ENCODE assay signal across 1 cellular context in genomic region chr7:29806131-29806792, GRCh38.
TF ChIP-seq lines count a peak whose summit lies in the region.

TSS of gene WIPF3 (plus strand) at chr7:29806508. CDS start at chr7:29834725, 28,217 bp downstream.

TF ChIP-seq in K562, 482 proteins besides CTCF, POLR2A, EP300 and RAD21 (continues in another document):
- TF ChIP-seq MED1 (CRISPR knock-in tag; IDR thresholded peaks at IDR 0.05; ENCODE audit: borderline replicate concordance): no peak
- peak; percentile 51; the same call in 1 of the 2 replicates for TF ChIP-seq GTF2E2 (tag; IDR thresholded peaks at IDR 0.05)
- TF ChIP-seq TRIM28 (IDR thresholded peaks at IDR 0.05): 0 out of 2 replicates have a peak, but pooled peaks have one; percentile 23
- TF ChIP-seq ETV5 (CRISPR knock-in tag; IDR thresholded peaks at IDR 0.05; ENCODE audit: low read depth): no peak
- no peak for TF ChIP-seq EHMT2 (IDR thresholded peaks at IDR 0.05)
- peak; percentile 77 for TF ChIP-seq POLR2G (IDR thresholded peaks at IDR 0.05; ENCODE audit: low read depth, low read length)
- TF ChIP-seq JUNB (CRISPR knock-in tag; conservative IDR thresholded peaks at IDR 0.05): no peak
- TF ChIP-seq KDM2B (CRISPR knock-in tag; IDR thresholded peaks at IDR 0.05): no peak
- no peak for TF ChIP-seq ZNF282 (CRISPR knock-in tag; IDR thresholded peaks at IDR 0.05)
- TF ChIP-seq YY1 (IDR thresholded peaks at IDR 0.05; ENCODE audit: borderline replicate concordance in 1 of 3, control insufficient read depth in 1 of 3, extremely low read depth in 1 of 3, insufficient read depth in 3 of 3, insufficient read length in 1 of 3, insufficient replicate concordance in 2 of 3, low read depth in 1 of 3, low read length in 2 of 3): peak in 1 of 3 experiments; percentile 43
- TF ChIP-seq RBBP5 (IDR thresholded peaks at IDR 0.05; ENCODE audit: borderline replicate concordance, insufficient read depth, low read length, poor library complexity, severe bottlenecking): peak; percentile 79
- TF ChIP-seq ZFX (CRISPR knock-in tag; IDR thresholded peaks at IDR 0.05): peak; percentile 55
- TF ChIP-seq ZBTB9 (CRISPR knock-in tag; IDR thresholded peaks at IDR 0.05): 0 out of 2 replicates have a peak, but pooled peaks have one; percentile 37
- peak; percentile 55; the same call in 1 of the 2 replicates for TF ChIP-seq RB1 (IDR thresholded peaks at IDR 0.05; ENCODE audit: low read depth)
- no peak for TF ChIP-seq ID3 (CRISPR knock-in tag; IDR thresholded peaks at IDR 0.05)
- TF ChIP-seq ID3 (tag; IDR thresholded peaks at IDR 0.05): no peak; the same call in none of the 2 replicates
- no peak for TF ChIP-seq TFAP4 (CRISPR knock-in tag; IDR thresholded peaks at IDR 0.05; ENCODE audit: borderline replicate concordance)
- no peak for TF ChIP-seq EZH2 (IDR thresholded peaks at IDR 0.05; ENCODE audit: borderline replicate concordance, low read depth, low read length)
- no peak for TF ChIP-seq MECOM (CRISPR knock-in tag; IDR thresholded peaks at IDR 0.05)
- TF ChIP-seq ZBTB7A (IDR thresholded peaks at IDR 0.05; ENCODE audit: borderline replicate concordance, control insufficient read depth, low read depth, low read length): peak; percentile 78; the same call in 1 of the 2 replicates
- TF ChIP-seq L3MBTL2 (IDR thresholded peaks at IDR 0.05): peak; percentile 68; the same call in 1 of the 2 replicates
- TF ChIP-seq CCNT2 (IDR thresholded peaks at IDR 0.05; ENCODE audit: borderline replicate concordance, extremely low read depth, insufficient read length, low read depth, low read length): peak; percentile 40
- TF ChIP-seq CHD1 (IDR thresholded peaks at IDR 0.05; ENCODE audit: low read length): peak; percentile 32
- TF ChIP-seq SMAD1 (IDR thresholded peaks at IDR 0.05; ENCODE audit: low read depth, low read length, partially characterized antibody): no peak
- no peak for TF ChIP-seq TAL1 (IDR thresholded peaks at IDR 0.05)
- peak; percentile 61; the same call in 1 of the 2 replicates for TF ChIP-seq PHF8 (IDR thresholded peaks at IDR 0.05; ENCODE audit: borderline replicate concordance, low read length)
- peak; percentile 25 for TF ChIP-seq TAF1 (IDR thresholded peaks at IDR 0.05; ENCODE audit: control insufficient read depth, extremely low read depth, insufficient read depth, low read length, severe bottlenecking)
- TF ChIP-seq ZNF316 (IDR thresholded peaks at IDR 0.05): peak; percentile 59
- peak; percentile 50; the same call in 1 of the 2 replicates for TF ChIP-seq SMAD4 (CRISPR knock-in tag; conservative IDR thresholded peaks at IDR 0.05)
- no peak for TF ChIP-seq NEUROD1 (IDR thresholded peaks at IDR 0.05; ENCODE audit: borderline replicate concordance, low read depth, low read length, partially characterized antibody)
- no peak for TF ChIP-seq ZKSCAN3 (CRISPR knock-in tag; IDR thresholded peaks at IDR 0.05)
- TF ChIP-seq MBD1 (CRISPR knock-in tag; IDR thresholded peaks at IDR 0.05): no peak
- 0 out of 4 replicates have a peak, but pooled peaks of 1 of the 2 experiments have one; percentile 13 for TF ChIP-seq NONO (IDR thresholded peaks at IDR 0.05; ENCODE audit: low read depth in 2 of 2, low read length in 1 of 2)
- peak in 1 of 2 experiments; percentile 28; a peak in 3 of 4 replicates for TF ChIP-seq MAZ (CRISPR knock-in tag; conservative IDR thresholded peaks at IDR 0.05 in 1 of 2, IDR thresholded peaks at IDR 0.05 in 1 of 2)
- no peak for TF ChIP-seq ZZZ3 (IDR thresholded peaks at IDR 0.05)
- peak; percentile 58 for TF ChIP-seq RBFOX2 (IDR thresholded peaks at IDR 0.05; ENCODE audit: low read depth, low read length)
- peak; percentile 70 for TF ChIP-seq VEZF1 (CRISPR knock-in tag; IDR thresholded peaks at IDR 0.05)
- TF ChIP-seq GATAD2B (IDR thresholded peaks at IDR 0.05; ENCODE audit: borderline replicate concordance): peak; percentile 76; the same call in 1 of the 2 replicates
- TF ChIP-seq UBTF (IDR thresholded peaks at IDR 0.05; ENCODE audit: borderline replicate concordance in 1 of 2, low read depth in 2 of 2, low read length in 2 of 2): peak; percentile 75 to 95; a peak in 2 of 4 replicates
- no peak for TF ChIP-seq MAX (CRISPR knock-in tag; IDR thresholded peaks at IDR 0.05)
- no peak for TF ChIP-seq RUNX1 (IDR thresholded peaks at IDR 0.05; ENCODE audit: low read depth)
- TF ChIP-seq E2F6 (IDR thresholded peaks at IDR 0.05; ENCODE audit: borderline replicate concordance in 1 of 2, extremely low read depth in 1 of 2, insufficient read depth in 1 of 2, insufficient read length in 1 of 2, low read depth in 1 of 2, low read length in 1 of 2, poor library complexity in 1 of 2, severe bottlenecking in 1 of 2): peak; percentile 66 to 90
- peak; percentile 47 for TF ChIP-seq PCBP1 (IDR thresholded peaks at IDR 0.05; ENCODE audit: low read depth, low read length, poor library complexity, severe bottlenecking)
- no peak for TF ChIP-seq PRDM10 (IDR thresholded peaks at IDR 0.05; ENCODE audit: partially characterized antibody)
- peak; percentile 69 for TF ChIP-seq CTBP1 (IDR thresholded peaks at IDR 0.05; ENCODE audit: borderline replicate concordance)
- TF ChIP-seq ERF (CRISPR knock-in tag; IDR thresholded peaks at IDR 0.05): 0 out of 2 replicates have a peak, but pooled peaks have one; percentile 41
- TF ChIP-seq ZNF146 (CRISPR knock-in tag; IDR thresholded peaks at IDR 0.05; ENCODE audit: unreplicated experiment): no peak
- TF ChIP-seq ZBTB11 (CRISPR knock-in tag; IDR thresholded peaks at IDR 0.05): no peak
